ENCODE assay signal across 16 cellular contexts in the genomic region with DNA sequence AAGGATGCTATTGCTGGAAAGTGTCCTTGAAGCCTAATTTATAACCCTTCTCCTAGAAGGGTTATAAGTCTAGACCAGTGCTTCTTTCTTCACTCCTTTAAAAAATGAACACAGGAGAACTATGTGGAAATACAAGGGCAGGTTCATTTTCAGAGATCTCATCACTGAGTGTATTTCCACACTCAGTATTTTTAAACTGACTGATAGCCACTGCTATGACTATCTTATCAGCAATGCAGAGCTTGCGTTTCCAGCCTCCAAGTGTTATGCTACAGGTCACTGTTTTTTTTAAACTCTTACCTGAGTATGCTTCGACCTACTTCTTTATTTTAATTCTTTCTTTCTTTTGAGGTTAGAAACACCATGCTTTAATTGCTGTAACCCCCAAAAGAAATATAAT.
"Had no signal": no experiment of that assay in that cellular context is flagged by ENCODE, and none has a peak within 500 bp of the region (broad histone marks: within the 10 kb centered on the region; RNA-seq: fewer than 3 reads in every experiment).

No MANE protein-coding gene starts in this region.

- H3K27me3 ChIP-seq: heart right ventricle, right lobe of liver, spleen, transverse colon had no signal

- ATAC-seq: esophagus mucosa; pancreas; right lobe of liver; stimulated activated naive B cell treated with anti-CD40 and anti-IgM and Interleukin-4, amounts not matched to agents 10 μg/mL and 1 μg/mL and 100 μg/mL, for 72 hours; stimulated activated naive CD8-positive, alpha-beta T cell treated with anti-CD3 and anti-CD28 coated beads, Interleukin-15, amount 100 ng/mL, for 72 hours had no signal

- H3K4me3 ChIP-seq: heart right ventricle, pancreas, right lobe of liver, spleen, thoracic aorta, transverse colon had no signal

- DNase-seq: effector memory CD4-positive, alpha-beta T cell; heart right ventricle; mesendoderm; naive B cell; occipital lobe; pancreas; right lobe of liver; spleen; stimulated activated CD4-positive, alpha-beta T cell treated with anti-CD3 and anti-CD28 coated beads, Interleukin-15, amount 100 ng/mL, for 24 hours; stimulated activated CD4-positive, alpha-beta T cell treated with anti-CD3 and anti-CD28 coated beads, Interleukin-1b, Interleukin-23, amount 100 ng/mL, for 48 hours; stimulated activated CD4-positive, alpha-beta T cell treated with anti-CD3 and anti-CD28 coated beads, Interleukin-4, amount 100 ng/mL, for 4 hours; stimulated activated naive B cell treated with anti-CD40 and anti-IgM and Interleukin-4, amounts not matched to agents 10 μg/mL and 1 μg/mL and 100 μg/mL, for 72 hours; stimulated activated naive CD8-positive, alpha-beta T cell treated with anti-CD3 and anti-CD28 coated beads, Interleukin-15, amount 100 ng/mL, for 72 hours; transverse colon had no signal

- H3K27ac ChIP-seq: pancreas, right lobe of liver, spleen, thoracic aorta, transverse colon had no signal

- H3K4me1 ChIP-seq: pancreas, right lobe of liver, transverse colon had no signal

- H3K9me3 ChIP-seq: heart right ventricle, pancreas, right lobe of liver, thoracic aorta, transverse colon had no signal

- H3K36me3 ChIP-seq: pancreas, right lobe of liver, spleen, thoracic aorta, transverse colon had no signal
